Comparison of ENCODE assay signal across 8 cellular contexts in genomic region chr6:80094017-80094416, GRCh38. TPM values are rescaled to one million over a fixed set of nuclear protein-coding genes. Genes with fewer than 3 reads are reported as not detected.
DNase-seq lines count a peak whose midpoint lies in the region; ATAC-seq, FAIRE-seq and TF ChIP-seq lines count a peak whose summit lies in the region.

No MANE protein-coding gene starts in this region.

- H3F3A ChIP-seq in DOHH2 (ENCODE audit: control insufficient read depth, insufficient read depth) (no peaks in the 10 kb centered on the region), GM23248 (ENCODE audit: insufficient read depth) (no peaks in the 10 kb centered on the region), OCI-LY1 (ENCODE audit: insufficient read depth, low read length) (no peaks in the 10 kb centered on the region)

- no peak overlapping the region for H2AK5ac ChIP-seq in H1 (ENCODE audit: low read depth, low read length)

- no peak overlapping the region for H3K18ac ChIP-seq in H1 (ENCODE audit: extremely low read depth, low read length)

- H2BK15ac ChIP-seq in H1 (ENCODE audit: low read length) = no peak overlapping the region

- H4K5ac ChIP-seq in H1 (ENCODE audit: insufficient read length, low read depth, low read length) = no peak overlapping the region

- H2BK120ac ChIP-seq in H1 (replicated peaks; ENCODE audit: low read depth, low read length) = no peak overlapping the region

- peaks cover 2% of the 10 kb centered on the region for H3K4me1 Mint-ChIP-seq in osteocyte (ENCODE audit: unreplicated experiment)

- H3K23ac ChIP-seq in H1 (ENCODE audit: insufficient read length) = no peak overlapping the region

- CTCF ChIA-PET in H1 (lab: Charles Lee; ENCODE audit: partially characterized antibody) = interaction anchor here (0.7 to 1.7 kb wide), 13 partner anchors 11 to 494 kb away, joined by 3 to 11 read pairs (median 4); no protein-coding TSS in a partner anchor

- H3K27me3 Mint-ChIP-seq in osteocyte (ENCODE audit: unreplicated experiment) = peaks cover 63% of the 10 kb centered on the region

- no peak overlapping the region for H2BK20ac ChIP-seq in H1 (ENCODE audit: low read length)

- H3K27ac ChIP-seq in DOHH2 (ENCODE audit: low read depth, low read length) (no peak overlapping the region), GM23248 (no peak overlapping the region), OCI-LY1 (ENCODE audit: low read depth, low read length, poor library complexity, severe bottlenecking) (no peak overlapping the region), H1 (ENCODE audit: low read depth, low read length) (no peak overlapping the region)

- H3K14ac ChIP-seq in H1 (ENCODE audit: insufficient read length) = no peak overlapping the region

- no peaks in the 10 kb centered on the region for H3K9me3 ChIP-seq in DOHH2 (ENCODE audit: control insufficient read depth, insufficient read depth, low read length)
- no peaks in the 10 kb centered on the region for H3K9me3 ChIP-seq in GM23248 (ENCODE audit: low read depth)
- no peaks in the 10 kb centered on the region for H3K9me3 ChIP-seq in OCI-LY1 (ENCODE audit: low read length)
- no peaks in the 10 kb centered on the region for H3K9me3 ChIP-seq in H1 (ENCODE audit: insufficient read depth in 2 of 2, low read depth in 1 of 2, low read length in 1 of 2)

- H3K79me2 ChIP-seq in DOHH2 (ENCODE audit: control insufficient read depth, low read length) (no peaks in the 10 kb centered on the region), GM23248 (ENCODE audit: insufficient read depth) (no peaks in the 10 kb centered on the region), OCI-LY1 (ENCODE audit: insufficient read depth, low read length) (no peaks in the 10 kb centered on the region), H1 (ENCODE audit: control insufficient read depth in 1 of 2, insufficient read depth in 2 of 2, low read length in 2 of 2) (no peaks in the 10 kb centered on the region)

- no peak overlapping the region for H3K4me2 ChIP-seq in DOHH2 (ENCODE audit: low read length)
- H3K4me2 ChIP-seq in GM23248 (ENCODE audit: unreplicated experiment) = no peak overlapping the region
- H3K4me2 ChIP-seq in OCI-LY1 (ENCODE audit: low read length) = no peak overlapping the region
- H3K4me2 ChIP-seq in H1 (ENCODE audit: insufficient read depth in 1 of 2, low read depth in 2 of 2, low read length in 2 of 2) = no peak overlapping the region

- H3K79me1 ChIP-seq in H1 (ENCODE audit: low read depth, low read length) = no peaks in the 10 kb centered on the region

- TF ChIP-seq CTCF in DOHH2 (IDR thresholded peaks at IDR 0.05; ENCODE audit: low read depth, low read length, poor library complexity, severe bottlenecking) (peak; percentile 67), OCI-LY1 (IDR thresholded peaks at IDR 0.05; ENCODE audit: low read length) (peak; percentile 72), H1 (IDR thresholded peaks at IDR 0.05; ENCODE audit: control extremely low read depth in 1 of 3, insufficient read depth in 1 of 3, low read depth in 1 of 3, low read length in 3 of 3) (peak in 2 of 3 experiments; percentile 21 to 35; a peak in 2 of 4 replicates), osteocyte (IDR thresholded peaks at IDR 0.05) (peak; percentile 70)

- H3K4me3 ChIP-seq in DOHH2 (ENCODE audit: low read length) = no peak overlapping the region
- H3K4me3 ChIP-seq in GM23248 = no peak overlapping the region
- H3K4me3 ChIP-seq in OCI-LY1 (ENCODE audit: low read depth, low read length, poor library complexity, severe bottlenecking) = no peak overlapping the region
- H3K4me3 ChIP-seq in H1 (ENCODE audit: extremely low read depth in 1 of 4, insufficient read depth in 2 of 4, low read depth in 3 of 4, low read length in 4 of 4) = no peak overlapping the region

- in situ Hi-C loops in GM23248 (cut with MboI) = no loop called here

- H4K20me1 ChIP-seq in DOHH2 (ENCODE audit: control insufficient read depth, insufficient read depth, low read depth, low read length) (no peaks in the 10 kb centered on the region), GM23248 (ENCODE audit: insufficient read depth) (no peaks in the 10 kb centered on the region), OCI-LY1 (ENCODE audit: insufficient read depth, low read length) (no peaks in the 10 kb centered on the region), H1 (replicated peaks in 1 of 2; ENCODE audit: control insufficient read depth in 1 of 2, insufficient read depth in 2 of 2, low read length in 2 of 2) (no peaks in the 10 kb centered on the region)

- H3K36me3 ChIP-seq in DOHH2 (ENCODE audit: control insufficient read depth, low read length) = no peaks in the 10 kb centered on the region
- H3K36me3 ChIP-seq in GM23248 (ENCODE audit: low read depth) = no peaks in the 10 kb centered on the region
- H3K36me3 ChIP-seq in OCI-LY1 (ENCODE audit: insufficient read depth, low read length) = no peaks in the 10 kb centered on the region
- no peaks in the 10 kb centered on the region for H3K36me3 ChIP-seq in H1 (ENCODE audit: control insufficient read depth in 2 of 4, insufficient read depth in 4 of 4, low read length in 3 of 4)

- peak; percentile 57 for DNase-seq in GM23248
- DNase-seq in H1 (ENCODE audit: low read depth in 1 of 2, low spot score in 2 of 2) = no peak
- DNase-seq in osteocyte (ENCODE audit: extremely low spot score, unreplicated experiment) = no peak
- no peak for DNase-seq in NCI-H524 treated with DMSO at 0.1 percent for 48 hours (lab: John Stamatoyannopoulos, UW)
- DNase-seq in cortex of kidney (lab: John Stamatoyannopoulos, UW) = no peak

- FAIRE-seq in H1 (lab: Jason Lieb, UNC) = no peak

- H3K27ac Mint-ChIP-seq in osteocyte (ENCODE audit: unreplicated experiment) = no peak overlapping the region

- WGBS in GM23248 (ENCODE audit: low coverage in 1 of 2, low lambda C conversion rate in 2 of 2, missing lambda C conversion rate in 2 of 2), 2 experiments = 4 to 5% methylated on average over 2 of the region's 2 CpGs
- 14% methylated on average over 2 of the region's 2 CpGs; no CpG with 5 or more reads in 1 of the 2 experiments for WGBS in H1 (ENCODE audit: extremely low coverage in 1 of 2, insufficient coverage in 1 of 2, insufficient read length in 1 of 2, insufficient replicate concordance in 2 of 2, low coverage in 1 of 2, low lambda C conversion rate in 2 of 2, missing lambda C conversion rate in 1 of 2), 2 experiments

- no peak overlapping the region for H3K56ac ChIP-seq in H1 (replicated peaks; ENCODE audit: insufficient read length, low read depth, low read length)

- no peak overlapping the region for H3K9ac ChIP-seq in GM23248
- no peak overlapping the region for H3K9ac ChIP-seq in OCI-LY1 (ENCODE audit: low read length)
- H3K9ac ChIP-seq in H1 (replicated peaks in 1 of 4; ENCODE audit: extremely low read depth in 1 of 4, low read depth in 3 of 4, low read length in 3 of 4) = no peak overlapping the region

- TF ChIP-seq RAD21 in H1 (IDR thresholded peaks at IDR 0.05 in 1 of 2, conservative IDR thresholded peaks at IDR 0.05 in 1 of 2; ENCODE audit: low read depth in 2 of 2, low read length in 2 of 2) = peak; percentile 62 to 64

- no peak for ATAC-seq in HG02981 (IDR thresholded peaks at IDR 0.05; ENCODE audit: unreplicated experiment)

- no peak overlapping the region for H4K8ac ChIP-seq in H1 (ENCODE audit: extremely low read depth, insufficient read depth, low read length)

- no peak overlapping the region for H3K4ac ChIP-seq in H1 (replicated peaks; ENCODE audit: insufficient read length, low read depth, low read length)

- no peak overlapping the region for H3K4me3 Mint-ChIP-seq in osteocyte (ENCODE audit: unreplicated experiment)

- no peak overlapping the region for H2BK5ac ChIP-seq in H1 (ENCODE audit: low read depth, low read length)

- TF ChIP-seq POLR2A in H1 (IDR thresholded peaks at IDR 0.05; ENCODE audit: control extremely low read depth in 1 of 2, low read depth in 2 of 2, low read length in 2 of 2) = no peak

- no peaks in the 10 kb centered on the region for H3K9me3 Mint-ChIP-seq in osteocyte (ENCODE audit: unreplicated experiment)

- no peaks in the 10 kb centered on the region for H3K36me3 Mint-ChIP-seq in osteocyte (ENCODE audit: unreplicated experiment)

- H2BK12ac ChIP-seq in H1 (ENCODE audit: low read depth, low read length) = no peak overlapping the region

- TF ChIP-seq EP300 in H1 (IDR thresholded peaks at IDR 0.05; ENCODE audit: borderline replicate concordance in 1 of 2, low read depth in 2 of 2, low read length in 2 of 2) = no peak

- H3K9me2 ChIP-seq in DOHH2 (replicated peaks; ENCODE audit: control insufficient read depth, low read length) = no peaks in the 10 kb centered on the region
- H3K9me2 ChIP-seq in GM23248 (ENCODE audit: insufficient read depth) = no peaks in the 10 kb centered on the region
- H3K9me2 ChIP-seq in OCI-LY1 (ENCODE audit: low read depth, low read length) = no peaks in the 10 kb centered on the region

- H2AFZ ChIP-seq in GM23248 (no peak overlapping the region), OCI-LY1 (ENCODE audit: low read length) (no peak overlapping the region), H1 (ENCODE audit: low read length) (no peak overlapping the region)

- no peaks in the 10 kb centered on the region; the same call in 1 of the 2 replicates for H3K23me2 ChIP-seq in H1 (ENCODE audit: low read depth, low read length)

- H4K91ac ChIP-seq in H1 (replicated peaks; ENCODE audit: insufficient read length, low read length) = no peak overlapping the region

- POLR2A ChIA-PET in H1 (lab: Charles Lee; ENCODE audit: partially characterized antibody) = no interaction called here

- H3K4me1 ChIP-seq in DOHH2 (ENCODE audit: control insufficient read depth, low read length) (no peaks in the 10 kb centered on the region), GM23248 (ENCODE audit: insufficient read depth) (no peaks in the 10 kb centered on the region), OCI-LY1 (ENCODE audit: insufficient read depth, low read length, severe bottlenecking) (no peaks in the 10 kb centered on the region), H1 (replicated peaks in 1 of 4; ENCODE audit: control insufficient read depth in 3 of 4, insufficient read depth in 4 of 4, low read length in 3 of 4) (no peaks in the 10 kb centered on the region)

- H3K27me3 ChIP-seq in DOHH2 (ENCODE audit: control insufficient read depth, low read length) = peaks cover 10% of the 10 kb centered on the region
- no peaks in the 10 kb centered on the region for H3K27me3 ChIP-seq in GM23248 (replicated peaks; ENCODE audit: insufficient read depth)
- H3K27me3 ChIP-seq in OCI-LY1 (ENCODE audit: insufficient read depth, low read length) = no peaks in the 10 kb centered on the region
- H3K27me3 ChIP-seq in H1 (replicated peaks in 1 of 4; ENCODE audit: control insufficient read depth in 3 of 4, extremely low read depth in 1 of 4, insufficient read depth in 3 of 4, low read length in 3 of 4) = no peaks in the 10 kb centered on the region

RNA-seq across cellular contexts. Expression of gene BCKDHB, which starts 12.5 kb away (rescaled TPM):
- total RNA-seq in GM23248 (2014; rRNA removed; shearing (Covaris generic)) = 18.4 and 22.4 TPM in 2 replicates
- 33.8 and 35.7 TPM in 2 replicates for polyA plus RNA-seq in GM23248 (2016; fragmentation: Nextera tagmentation; extraction: Ambion mirVana)
- total RNA-seq in H1 (2021; fragmentation: NEBNext Ultra II Directional; extraction: Animal tissue kit (Norgen Biotek cat#: 25700)) = 26.2 and 30.8 TPM in 2 replicates
- 11.8 and 22.1 TPM in 2 replicates for polyA plus RNA-seq in H1 (2011; rRNA removed)
- polyA plus RNA-seq in H1 (2011; cell fraction: cytosol; rRNA removed) = 22.1 TPM
- polyA plus RNA-seq in H1 (2011; cell fraction: nucleus; rRNA removed) = 8.2 TPM
- 20.0 to 26.0 TPM (median 21.3 TPM) in 4 replicates for polyA plus RNA-seq in H1 (2012, experiment 1 of 2)
- 6.1 TPM for polyA plus RNA-seq in H1 (2012, experiment 2 of 2)
- 13.9 TPM for polyA plus RNA-seq in H1 (2013, experiment 1 of 2)
- polyA plus RNA-seq in H1 (2013, experiment 2 of 2) = 13.3 TPM
- polyA minus RNA-seq in H1 (2011; rRNA and poly(A)+ RNA removed) = 27.3 and 27.8 TPM in 2 replicates
- 11.7 TPM for polyA minus RNA-seq in H1 (2011; cell fraction: cytosol; rRNA and poly(A)+ RNA removed)
- 74.2 TPM for polyA minus RNA-seq in H1 (2011; cell fraction: nucleus; rRNA and poly(A)+ RNA removed)
- total RNA-seq in osteocyte = 15.9 and 20.4 TPM in 2 replicates
